ENCODE assay signal across 1 cellular context in genomic region chr3:114290911-114291901, GRCh38.
TF ChIP-seq lines count a peak whose summit lies in the region.

No MANE protein-coding gene starts in this region.

TF ChIP-seq in K562, 482 proteins besides CTCF, POLR2A, EP300 and RAD21 (continued from another document):
- TF ChIP-seq POLR2H (tag; IDR thresholded peaks at IDR 0.05; ENCODE audit: low read depth) (no peak), DACH1 (IDR thresholded peaks at IDR 0.05; ENCODE audit: partially characterized antibody) (no peak), CGGBP1 (CRISPR knock-in tag; IDR thresholded peaks at IDR 0.05) (no peak), CREB3L1 (IDR thresholded peaks at IDR 0.05; ENCODE audit: borderline replicate concordance, low read depth) (no peak), GABPA (tag; conservative IDR thresholded peaks at IDR 0.05; ENCODE audit: low read depth) (peak; percentile 67), UBTF (IDR thresholded peaks at IDR 0.05; ENCODE audit: borderline replicate concordance in 1 of 2, low read depth in 2 of 2, low read length in 2 of 2) (no peak), ZBTB11 (CRISPR knock-in tag; IDR thresholded peaks at IDR 0.05) (peak in 2 of 3 experiments; percentile 75 to 84; a peak in 3 of 6 replicates)
